13 cellular contexts compared by ENCODE assay signal in genomic region chr1:156923565-156924477, GRCh38. TPM values are rescaled to one million over a fixed set of nuclear protein-coding genes. Genes with fewer than 3 reads are reported as not detected.
DNase-seq lines count a peak whose midpoint lies in the region; ATAC-seq and TF ChIP-seq lines count a peak whose summit lies in the region.
"Had no signal": no experiment of that assay in that cellular context is flagged by ENCODE, and none has a peak within 500 bp of the region (broad histone marks: within the 10 kb centered on the region; RNA-seq: fewer than 3 reads in every experiment).

No MANE protein-coding gene starts in this region.

- H3K9me3 Mint-ChIP-seq in glutamatergic neuron (ENCODE audit: unreplicated experiment), result peaks cover 16% of the 10 kb centered on the region

- H3K36me3 ChIP-seq in ES-I3 (ENCODE audit: insufficient read depth, low read length) (no peaks in the 10 kb centered on the region), osteoblast (ENCODE audit: insufficient read depth, low read length) (no peaks in the 10 kb centered on the region)
- H3K36me3 ChIP-seq: transverse colon had no signal

- no peak for ATAC-seq in HG03175 (IDR thresholded peaks at IDR 0.05; ENCODE audit: unreplicated experiment)

- no peak overlapping the region for H3K27ac ChIP-seq in osteoblast (ENCODE audit: low read depth, low read length)
- H3K27ac ChIP-seq: transverse colon had no signal

- no peaks in the 10 kb centered on the region for H3K79me2 ChIP-seq in osteoblast (ENCODE audit: insufficient read depth, low read length)

- H4K20me1 ChIP-seq in osteoblast (ENCODE audit: insufficient read depth, low read length), result no peaks in the 10 kb centered on the region

- no peak overlapping the region for H3K4me3 ChIP-seq in osteoblast (ENCODE audit: insufficient read depth, low read length)

- H3K4me1 Mint-ChIP-seq in glutamatergic neuron (ENCODE audit: low read depth, unreplicated experiment), result peaks cover 9% of the 10 kb centered on the region

- peak overlapping the region; percentile 55; the same call in 1 of the 2 replicates for H3K9ac ChIP-seq in ES-I3 (ENCODE audit: low read depth, low read length)

- no peak overlapping the region for H2AFZ ChIP-seq in osteoblast (ENCODE audit: low read length)

- peak overlapping the region; percentile 81 for H3K4me3 Mint-ChIP-seq in glutamatergic neuron (ENCODE audit: unreplicated experiment)

- peak overlapping the region; percentile 50 for H3K27ac Mint-ChIP-seq in glutamatergic neuron (ENCODE audit: unreplicated experiment)

- H3K4me2 ChIP-seq in osteoblast (ENCODE audit: insufficient read depth, low read length), result peak overlapping the region; percentile 8

- H3K4me1 ChIP-seq in ES-I3 (ENCODE audit: insufficient read depth, low read length) (peaks cover 5% of the 10 kb centered on the region), osteoblast (ENCODE audit: insufficient read depth, low read length) (peaks cover 18% of the 10 kb centered on the region)

- in situ Hi-C loops in KBM-7 (cut with MboI; ENCODE audit: low pct_unique_long_range_greater_than_20kb, low sequenced_read_pairs), result no loop called here

- TF ChIP-seq CTCF in glutamatergic neuron (IDR thresholded peaks at IDR 0.05; ENCODE audit: partially characterized antibody, unreplicated experiment) (no peak), osteoblast (IDR thresholded peaks at IDR 0.05; ENCODE audit: extremely low read depth, low read depth, low read length) (no peak)

- DNase-seq in KBM-7 (peak; percentile 25), glutamatergic neuron (no peak), osteoblast (ENCODE audit: insufficient read length, low spot score, missing footprints) (peak; percentile 76), SIG-M5 (lab: John Stamatoyannopoulos, UW) (no peak), SIG-M5 treated with dmso at 0.1 percent for 504 hours (lab: John Stamatoyannopoulos, UW; ENCODE audit: unreplicated experiment) (no peak), retina (no peak)
- DNase-seq: NCI-H524, transverse colon had no signal

- H3K9me3 ChIP-seq in ES-I3 (ENCODE audit: control insufficient read depth, insufficient read depth, low read length) (no peaks in the 10 kb centered on the region), osteoblast (ENCODE audit: low read depth, low read length) (no peaks in the 10 kb centered on the region)
- H3K9me3 ChIP-seq: transverse colon had no signal

- peaks cover 49% of the 10 kb centered on the region for H3K27me3 Mint-ChIP-seq in glutamatergic neuron (ENCODE audit: unreplicated experiment)

- H3K27me3 ChIP-seq in osteoblast (ENCODE audit: insufficient read depth, low read length), result peaks cover 46% of the 10 kb centered on the region

- H3K36me3 Mint-ChIP-seq in glutamatergic neuron (ENCODE audit: unreplicated experiment), result peaks cover 11% of the 10 kb centered on the region

RNA-seq across cellular contexts. Expression of gene LRRC71, which starts 3.4 kb away (rescaled TPM):
- not detected for total RNA-seq in glutamatergic neuron (ENCODE audit: unreplicated experiment)
- total RNA-seq in osteoblast, result 0.36 and 0.59 TPM in 2 replicates
- total RNA-seq: H4, mononuclear cell, skeletal muscle tissue had no signal

RNA-seq across cellular contexts. Expression of gene PEAR1, which starts 30.3 kb away (rescaled TPM):
- total RNA-seq in glutamatergic neuron (ENCODE audit: unreplicated experiment), result 1.2 TPM
- 17.0 and 21.2 TPM in 2 replicates for total RNA-seq in osteoblast
- total RNA-seq: H4 had no signal

Comparison
In these comparisons a context has a peak if more than half of its experiments do, and no peak if none do; other contexts are left out.
1. DNase-seq: peak in KBM-7 (single experiment) and osteoblast (single experiment); none in glutamatergic neuron (single experiment), SIG-M5 (single experiment), SIG-M5 treated with dmso at 0.1 percent for 504 hours (single experiment) and retina (single experiment).